9 cellular contexts compared by ENCODE assay signal in the genomic region with DNA sequence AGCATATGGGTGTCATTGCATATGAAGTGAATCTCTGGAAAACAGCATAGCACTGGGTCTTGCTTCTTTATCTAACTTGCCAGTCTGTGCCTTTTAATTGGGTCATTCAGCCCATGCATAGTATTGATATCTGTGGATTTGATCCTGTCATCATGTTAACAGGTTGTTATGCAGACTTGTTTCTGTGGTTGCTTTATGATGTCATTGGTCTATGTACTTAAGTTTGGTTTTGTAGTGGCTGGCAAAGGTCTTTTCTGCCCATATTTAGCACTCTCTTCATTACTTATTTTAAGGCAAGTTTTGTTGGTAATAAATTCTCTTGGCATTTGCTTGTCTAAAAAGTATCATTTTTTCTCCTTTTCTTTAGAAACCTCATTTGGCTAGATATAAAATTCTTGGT.
"Had no signal": no experiment of that assay in that cellular context is flagged by ENCODE, and none has a peak within 500 bp of the region (broad histone marks: within the 10 kb centered on the region; RNA-seq: fewer than 3 reads in every experiment).

No MANE protein-coding gene starts in this region.

- H3K27ac ChIP-seq: GM23248, KMS-11 had no signal

- DNase-seq: GM23248, GOT3, H7, KBM-7 had no signal

- H2AFZ ChIP-seq: GM23248 had no signal

- H3K27ac Mint-ChIP-seq: IgD-negative memory B cell had no signal

- H3K9ac ChIP-seq: GM23248, KMS-11 had no signal

- H3K36me3 Mint-ChIP-seq: IgD-negative memory B cell had no signal

- H3K36me3 ChIP-seq: HAP-1 had no signal

- ATAC-seq: HCT116 had no signal

- H3K4me1 ChIP-seq: HAP-1 had no signal

- H3K4me3 ChIP-seq: GM23248, HAP-1 had no signal

- H3K9me3 ChIP-seq: HAP-1 had no signal

- H3K4me3 Mint-ChIP-seq: IgD-negative memory B cell had no signal

- FAIRE-seq: HTR-8/SVneo had no signal

- H3K4me2 ChIP-seq: KMS-11 had no signal
